ENCODE assay signal across 10 cellular contexts in the genomic region with DNA sequence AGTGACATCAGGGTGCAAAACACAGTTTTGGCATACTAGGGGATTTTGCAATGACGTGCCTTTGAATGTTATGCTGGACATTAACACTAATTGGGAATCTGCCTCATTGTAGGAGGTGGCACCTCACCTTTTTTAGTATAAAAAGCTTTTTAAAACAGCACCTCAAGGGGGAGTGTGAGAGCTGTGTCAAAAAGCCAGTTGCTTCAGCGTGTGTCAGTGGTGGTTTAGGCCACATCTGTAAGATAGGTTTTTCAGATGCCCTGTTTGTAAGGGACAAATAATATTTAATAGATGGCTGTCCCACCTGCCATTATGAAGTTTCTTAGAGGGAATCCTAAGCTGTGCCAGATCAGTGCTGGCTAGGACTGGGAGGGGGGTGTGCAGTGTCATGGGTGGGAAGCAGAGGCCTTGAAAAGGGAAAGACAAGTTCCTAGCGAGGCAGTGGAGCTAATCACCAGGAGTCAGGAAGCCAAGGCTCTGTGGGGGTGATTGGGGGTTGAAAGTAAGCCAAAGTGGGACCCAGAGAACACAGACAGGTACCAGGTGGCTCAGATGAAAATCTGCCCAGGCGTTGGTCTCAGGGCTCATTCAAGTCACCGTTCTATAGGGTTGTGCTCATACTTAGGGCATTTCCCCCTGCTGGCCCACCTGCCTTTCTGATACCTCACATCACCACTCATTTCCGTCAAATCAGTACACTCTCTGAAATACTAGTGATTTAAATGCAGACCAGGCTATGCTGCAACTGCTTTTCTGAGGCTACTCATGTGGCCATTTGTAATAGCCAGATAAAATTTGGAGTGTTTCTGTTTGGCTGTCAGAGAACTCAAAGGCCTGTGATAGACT.
DNase-seq lines count a peak whose midpoint lies in the region; ATAC-seq, FAIRE-seq and TF ChIP-seq lines count a peak whose summit lies in the region.
"Had no signal": no experiment of that assay in that cellular context is flagged by ENCODE, and none has a peak within 500 bp of the region (broad histone marks: within the 10 kb centered on the region; RNA-seq: fewer than 3 reads in every experiment).

No MANE protein-coding gene starts in this region.

- peaks cover 0 to 4% of the 10 kb centered on the region in 2 experiments for H3K36me3 ChIP-seq in SK-N-SH (replicated peaks in 1 of 2; ENCODE audit: control insufficient read depth in 1 of 2, insufficient read depth in 2 of 2, low read length in 1 of 2)
- no peaks in the 10 kb centered on the region for H3K36me3 ChIP-seq in keratinocyte (ENCODE audit: control insufficient read depth in 2 of 2, extremely low read depth in 1 of 2, insufficient read depth in 2 of 2, low read length in 2 of 2)
- no peaks in the 10 kb centered on the region for H3K36me3 ChIP-seq in prostate gland

- H3K27me3 ChIP-seq in SK-N-SH (ENCODE audit: insufficient read depth) (no peaks in the 10 kb centered on the region), keratinocyte (ENCODE audit: control insufficient read depth, extremely low read depth, insufficient read depth, low read length) (no peaks in the 10 kb centered on the region), prostate gland (replicated peaks; ENCODE audit: insufficient read depth) (no peaks in the 10 kb centered on the region)

- peaks cover 3% of the 10 kb centered on the region for H3F3A ChIP-seq in SK-N-SH (replicated peaks; ENCODE audit: insufficient read depth)

- no peaks in the 10 kb centered on the region for H4K20me1 ChIP-seq in SK-N-SH (ENCODE audit: insufficient read depth)
- peaks cover 2% of the 10 kb centered on the region for H4K20me1 ChIP-seq in keratinocyte (ENCODE audit: control insufficient read depth, extremely low read depth, insufficient read depth, low read length)

- no peak overlapping the region for H3K4me3 ChIP-seq in SK-N-SH (ENCODE audit: low read depth in 2 of 2, low read length in 1 of 2)
- no peak overlapping the region for H3K4me3 ChIP-seq in keratinocyte (ENCODE audit: control insufficient read depth in 2 of 3, extremely low read depth in 1 of 3, insufficient read depth in 2 of 3, low read depth in 1 of 3, low read length in 3 of 3)
- H3K4me3 ChIP-seq in prostate gland, result no peak overlapping the region

- no peaks in the 10 kb centered on the region for H3K9me3 ChIP-seq in SK-N-SH
- H3K9me3 ChIP-seq in keratinocyte (ENCODE audit: control insufficient read depth, low read depth, low read length), result no peaks in the 10 kb centered on the region
- no peaks in the 10 kb centered on the region for H3K9me3 ChIP-seq in prostate gland

- H3K4me2 ChIP-seq in SK-N-SH (no peak overlapping the region), keratinocyte (ENCODE audit: control insufficient read depth, extremely low read depth, insufficient read depth, low read depth, low read length) (no peak overlapping the region)

- TF ChIP-seq POLR2A in prostate gland (IDR thresholded peaks at IDR 0.05), result no peak

- no peaks in the 10 kb centered on the region for H3K9me2 ChIP-seq in SK-N-SH

- H3K27ac ChIP-seq in SK-N-SH (ENCODE audit: low read depth in 2 of 2, low read length in 1 of 2) (no peak overlapping the region; a peak in 1 of 4 replicates), keratinocyte (ENCODE audit: control insufficient read depth, insufficient read depth, low read length) (no peak overlapping the region), prostate gland (no peak overlapping the region)
- H3K27ac ChIP-seq: HL-60 had no signal

- POLR2A ChIA-PET in SK-N-SH (lab: Yijun Ruan, JAX), result no interaction called here

- ATAC-seq in HG02610 (IDR thresholded peaks at IDR 0.05; ENCODE audit: unreplicated experiment), result peak; percentile 73

- WGBS in SK-N-SH (ENCODE audit: low lambda C conversion rate), result 92% methylated on average over 5 of the region's 6 CpGs
- WGBS in prostate gland, result 93% methylated on average over 6 of the region's 6 CpGs

- FAIRE-seq in keratinocyte (lab: Jason Lieb, UNC), result no peak
- FAIRE-seq: islet of Langerhans had no signal

- TF ChIP-seq RAD21 in SK-N-SH (IDR thresholded peaks at IDR 0.05; ENCODE audit: low read length), result peak; percentile 47

- peak; percentile 35 for TF ChIP-seq CTCF in SK-N-SH (IDR thresholded peaks at IDR 0.05)
- TF ChIP-seq CTCF in keratinocyte (optimal IDR thresholded peaks at IDR 0.05 in 1 of 3, IDR thresholded peaks at IDR 0.05 in 1 of 3, conservative IDR thresholded peaks at IDR 0.05 in 1 of 3; ENCODE audit: extremely low read depth in 1 of 3, insufficient read depth in 2 of 3, low read length in 3 of 3), result peak; percentile 30 to 44 (median 34)
- no peak for TF ChIP-seq CTCF in prostate gland (IDR thresholded peaks at IDR 0.05)

- intact Hi-C loops in prostate gland (cut with DNase I), result no loop called here

- TF ChIP-seq EP300 in SK-N-SH (IDR thresholded peaks at IDR 0.05; ENCODE audit: borderline replicate concordance in 1 of 2, low read depth in 1 of 2, low read length in 1 of 2), result no peak

- dilution Hi-C loops in keratinocyte (cut with MboI; ENCODE audit: extremely low pct_ligation_motif_present, low sequenced_read_pairs), result no loop called here

- H3K9ac ChIP-seq in SK-N-SH (no peak overlapping the region), keratinocyte (ENCODE audit: control insufficient read depth, extremely low read depth, insufficient read depth, low read length) (no peak overlapping the region)

- no peaks in the 10 kb centered on the region for H3K9me1 ChIP-seq in keratinocyte (ENCODE audit: control insufficient read depth, extremely low read depth, insufficient read depth, low read length)

- DNase-seq in ELR (ENCODE audit: low read depth) (peak; percentile 37), SK-N-SH (no peak), keratinocyte (ENCODE audit: low read depth, low spot score) (no peak), prostate gland (ENCODE audit: low spot score) (no peak), SIG-M5 treated with dmso at 0.1 percent for 504 hours (lab: John Stamatoyannopoulos, UW; ENCODE audit: unreplicated experiment) (no peak), OCI-M2 (lab: John Stamatoyannopoulos, UW; ENCODE audit: unreplicated experiment) (no peak)
- no peak for DNase-seq in activated CD4-positive, alpha-beta T cell treated with anti-CD3 and anti-CD28 coated beads, Interleukin-2, amount 50 U/mL, for 48 hours

- H3K79me2 ChIP-seq in SK-N-SH (ENCODE audit: insufficient read depth) (no peaks in the 10 kb centered on the region; the same call in 1 of the 2 replicates), keratinocyte (ENCODE audit: control insufficient read depth, insufficient read depth, low read length) (no peaks in the 10 kb centered on the region)

- H3K4me1 ChIP-seq in SK-N-SH (ENCODE audit: control insufficient read depth in 1 of 2, insufficient read depth in 2 of 2, low read depth in 1 of 2, low read length in 1 of 2) (peaks cover 0 to 14% of the 10 kb centered on the region in 2 experiments; a peak in 2 of 4 replicates), keratinocyte (ENCODE audit: control insufficient read depth, extremely low read depth, insufficient read depth, low read length) (peaks cover 7% of the 10 kb centered on the region), prostate gland (replicated peaks) (no peaks in the 10 kb centered on the region)

- H2AFZ ChIP-seq in SK-N-SH (ENCODE audit: low read depth), result no peak overlapping the region
- H2AFZ ChIP-seq in keratinocyte (ENCODE audit: control insufficient read depth, low read length), result no peak overlapping the region

- CTCF ChIA-PET in SK-N-SH (lab: Yijun Ruan, JAX), result interaction anchor here (0.6 to 5.3 kb wide), 9 partner anchors 13 to 794 kb away, joined by 3 to 30 read pairs (median 3); no protein-coding TSS in a partner anchor

TF ChIP-seq in SK-N-SH, 30 proteins besides CTCF, POLR2A, EP300 and RAD21:
- TF ChIP-seq FOXM1 (IDR thresholded peaks at IDR 0.05; ENCODE audit: low read depth), result no peak
- TF ChIP-seq FOXJ3 (CRISPR knock-in tag; IDR thresholded peaks at IDR 0.05), result no peak
- no peak for TF ChIP-seq GABPA (IDR thresholded peaks at IDR 0.05; ENCODE audit: low read depth)
- no peak for TF ChIP-seq RCOR1 (IDR thresholded peaks at IDR 0.05; ENCODE audit: low read length)
- no peak for TF ChIP-seq RFX5 (IDR thresholded peaks at IDR 0.05; ENCODE audit: low read length)
TF ChIP-seq in SK-N-SH: peak in this region for 0.

Comparison
In these comparisons a context has a peak if more than half of its experiments do, and no peak if none do; other contexts are left out.
1. CTCF ChIP-seq: peak in SK-N-SH (single experiment) and keratinocyte (3 of 3); none in prostate gland (0 of 4).